In the genomic region with DNA sequence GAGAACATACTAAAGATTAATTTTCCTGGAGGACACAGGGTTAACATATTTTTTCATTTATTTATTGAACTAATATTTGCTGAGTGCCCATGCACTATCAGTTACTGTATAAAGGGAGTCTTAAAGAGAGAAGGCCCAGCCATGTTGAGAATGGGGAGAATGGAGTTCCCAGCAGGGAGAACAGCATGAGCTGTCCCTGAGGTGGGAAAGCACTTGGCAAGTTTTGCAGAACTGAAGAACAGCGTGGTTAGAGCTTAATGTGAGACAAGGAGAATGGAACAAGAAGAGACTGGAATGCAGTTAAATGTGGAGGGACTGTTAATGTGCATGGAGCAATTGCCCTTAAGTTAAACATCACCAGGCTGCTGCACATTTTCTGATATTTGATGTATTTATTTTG, we compare ENCODE assay signal across 1 cellular context.
TF ChIP-seq lines count a peak whose summit lies in the region.

No MANE protein-coding gene starts in this region.

TF ChIP-seq in SK-N-SH, 30 proteins besides CTCF, POLR2A, EP300 and RAD21 (continued from another document):
- TF ChIP-seq, protein P1, sequence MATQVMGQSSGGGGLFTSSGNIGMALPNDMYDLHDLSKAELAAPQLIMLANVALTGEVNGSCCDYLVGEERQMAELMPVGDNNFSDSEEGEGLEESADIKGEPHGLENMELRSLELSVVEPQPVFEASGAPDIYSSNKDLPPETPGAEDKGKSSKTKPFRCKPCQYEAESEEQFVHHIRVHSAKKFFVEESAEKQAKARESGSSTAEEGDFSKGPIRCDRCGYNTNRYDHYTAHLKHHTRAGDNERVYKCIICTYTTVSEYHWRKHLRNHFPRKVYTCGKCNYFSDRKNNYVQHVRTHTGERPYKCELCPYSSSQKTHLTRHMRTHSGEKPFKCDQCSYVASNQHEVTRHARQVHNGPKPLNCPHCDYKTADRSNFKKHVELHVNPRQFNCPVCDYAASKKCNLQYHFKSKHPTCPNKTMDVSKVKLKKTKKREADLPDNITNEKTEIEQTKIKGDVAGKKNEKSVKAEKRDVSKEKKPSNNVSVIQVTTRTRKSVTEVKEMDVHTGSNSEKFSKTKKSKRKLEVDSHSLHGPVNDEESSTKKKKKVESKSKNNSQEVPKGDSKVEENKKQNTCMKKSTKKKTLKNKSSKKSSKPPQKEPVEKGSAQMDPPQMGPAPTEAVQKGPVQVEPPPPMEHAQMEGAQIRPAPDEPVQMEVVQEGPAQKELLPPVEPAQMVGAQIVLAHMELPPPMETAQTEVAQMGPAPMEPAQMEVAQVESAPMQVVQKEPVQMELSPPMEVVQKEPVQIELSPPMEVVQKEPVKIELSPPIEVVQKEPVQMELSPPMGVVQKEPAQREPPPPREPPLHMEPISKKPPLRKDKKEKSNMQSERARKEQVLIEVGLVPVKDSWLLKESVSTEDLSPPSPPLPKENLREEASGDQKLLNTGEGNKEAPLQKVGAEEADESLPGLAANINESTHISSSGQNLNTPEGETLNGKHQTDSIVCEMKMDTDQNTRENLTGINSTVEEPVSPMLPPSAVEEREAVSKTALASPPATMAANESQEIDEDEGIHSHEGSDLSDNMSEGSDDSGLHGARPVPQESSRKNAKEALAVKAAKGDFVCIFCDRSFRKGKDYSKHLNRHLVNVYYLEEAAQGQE (IDR thresholded peaks at IDR 0.05; ENCODE audit: low read depth, low read length) = peak; percentile 22; the same call in 1 of the 2 replicates
